1 cellular context compared by ENCODE assay signal in the genomic region with DNA sequence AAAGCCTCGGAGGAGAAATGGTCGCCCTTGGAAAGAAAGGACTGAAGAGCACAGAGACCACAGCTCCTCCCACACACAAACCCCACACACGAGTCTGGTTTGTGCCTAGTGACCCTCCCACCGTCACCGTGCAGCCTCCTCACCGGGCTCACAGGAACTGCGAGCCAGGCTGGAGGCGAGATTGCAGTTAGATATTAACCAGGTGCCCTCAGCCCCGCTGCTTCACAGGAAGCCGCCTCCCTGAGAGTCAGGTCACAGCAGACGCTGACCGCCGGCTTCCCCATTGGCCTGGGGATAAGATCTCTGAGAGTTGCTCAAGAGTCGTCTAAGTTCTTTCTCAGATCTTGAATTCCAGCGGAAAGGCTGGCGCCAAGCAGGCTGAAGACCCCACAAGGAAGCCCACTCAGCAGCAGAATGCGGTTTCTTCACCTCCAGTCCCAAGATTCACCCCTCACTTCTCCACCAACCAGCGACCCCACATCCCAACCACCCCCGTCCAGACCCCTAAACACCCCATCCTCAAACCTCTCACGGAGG.
TF ChIP-seq lines count a peak whose summit lies in the region.

No MANE protein-coding gene starts in this region.

TF ChIP-seq in HepG2, 621 proteins besides CTCF, POLR2A, EP300 and RAD21 (continued from another document and continues in another):
- TF ChIP-seq, protein P1, sequence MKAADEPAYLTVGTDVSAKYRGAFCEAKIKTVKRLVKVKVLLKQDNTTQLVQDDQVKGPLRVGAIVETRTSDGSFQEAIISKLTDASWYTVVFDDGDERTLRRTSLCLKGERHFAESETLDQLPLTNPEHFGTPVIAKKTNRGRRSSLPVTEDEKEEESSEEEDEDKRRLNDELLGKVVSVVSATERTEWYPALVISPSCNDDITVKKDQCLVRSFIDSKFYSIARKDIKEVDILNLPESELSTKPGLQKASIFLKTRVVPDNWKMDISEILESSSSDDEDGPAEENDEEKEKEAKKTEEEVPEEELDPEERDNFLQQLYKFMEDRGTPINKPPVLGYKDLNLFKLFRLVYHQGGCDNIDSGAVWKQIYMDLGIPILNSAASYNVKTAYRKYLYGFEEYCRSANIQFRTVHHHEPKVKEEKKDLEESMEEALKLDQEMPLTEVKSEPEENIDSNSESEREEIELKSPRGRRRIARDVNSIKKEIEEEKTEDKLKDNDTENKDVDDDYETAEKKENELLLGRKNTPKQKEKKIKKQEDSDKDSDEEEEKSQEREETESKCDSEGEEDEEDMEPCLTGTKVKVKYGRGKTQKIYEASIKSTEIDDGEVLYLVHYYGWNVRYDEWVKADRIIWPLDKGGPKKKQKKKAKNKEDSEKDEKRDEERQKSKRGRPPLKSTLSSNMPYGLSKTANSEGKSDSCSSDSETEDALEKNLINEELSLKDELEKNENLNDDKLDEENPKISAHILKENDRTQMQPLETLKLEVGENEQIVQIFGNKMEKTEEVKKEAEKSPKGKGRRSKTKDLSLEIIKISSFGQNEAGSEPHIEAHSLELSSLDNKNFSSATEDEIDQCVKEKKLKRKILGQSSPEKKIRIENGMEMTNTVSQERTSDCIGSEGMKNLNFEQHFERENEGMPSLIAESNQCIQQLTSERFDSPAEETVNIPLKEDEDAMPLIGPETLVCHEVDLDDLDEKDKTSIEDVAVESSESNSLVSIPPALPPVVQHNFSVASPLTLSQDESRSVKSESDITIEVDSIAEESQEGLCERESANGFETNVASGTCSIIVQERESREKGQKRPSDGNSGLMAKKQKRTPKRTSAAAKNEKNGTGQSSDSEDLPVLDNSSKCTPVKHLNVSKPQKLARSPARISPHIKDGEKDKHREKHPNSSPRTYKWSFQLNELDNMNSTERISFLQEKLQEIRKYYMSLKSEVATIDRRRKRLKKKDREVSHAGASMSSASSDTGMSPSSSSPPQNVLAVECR (CRISPR knock-in tag; IDR thresholded peaks at IDR 0.05; ENCODE audit: borderline replicate concordance): no peak; the same call in 1 of the 2 replicates
- peak; percentile 50; the same call in 1 of the 2 replicates for TF ChIP-seq SRY (CRISPR knock-in tag; IDR thresholded peaks at IDR 0.05)
- no peak for TF ChIP-seq BCLAF1 (IDR thresholded peaks at IDR 0.05)
- TF ChIP-seq, protein P2, sequence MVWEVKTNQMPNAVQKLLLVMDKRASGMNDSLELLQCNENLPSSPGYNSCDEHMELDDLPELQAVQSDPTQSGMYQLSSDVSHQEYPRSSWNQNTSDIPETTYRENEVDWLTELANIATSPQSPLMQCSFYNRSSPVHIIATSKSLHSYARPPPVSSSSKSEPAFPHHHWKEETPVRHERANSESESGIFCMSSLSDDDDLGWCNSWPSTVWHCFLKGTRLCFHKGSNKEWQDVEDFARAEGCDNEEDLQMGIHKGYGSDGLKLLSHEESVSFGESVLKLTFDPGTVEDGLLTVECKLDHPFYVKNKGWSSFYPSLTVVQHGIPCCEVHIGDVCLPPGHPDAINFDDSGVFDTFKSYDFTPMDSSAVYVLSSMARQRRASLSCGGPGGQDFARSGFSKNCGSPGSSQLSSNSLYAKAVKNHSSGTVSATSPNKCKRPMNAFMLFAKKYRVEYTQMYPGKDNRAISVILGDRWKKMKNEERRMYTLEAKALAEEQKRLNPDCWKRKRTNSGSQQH (CRISPR knock-in tag; IDR thresholded peaks at IDR 0.05; ENCODE audit: low read depth): 0 out of 2 replicates have a peak, but pooled peaks have one; percentile 9
- TF ChIP-seq, protein P3, sequence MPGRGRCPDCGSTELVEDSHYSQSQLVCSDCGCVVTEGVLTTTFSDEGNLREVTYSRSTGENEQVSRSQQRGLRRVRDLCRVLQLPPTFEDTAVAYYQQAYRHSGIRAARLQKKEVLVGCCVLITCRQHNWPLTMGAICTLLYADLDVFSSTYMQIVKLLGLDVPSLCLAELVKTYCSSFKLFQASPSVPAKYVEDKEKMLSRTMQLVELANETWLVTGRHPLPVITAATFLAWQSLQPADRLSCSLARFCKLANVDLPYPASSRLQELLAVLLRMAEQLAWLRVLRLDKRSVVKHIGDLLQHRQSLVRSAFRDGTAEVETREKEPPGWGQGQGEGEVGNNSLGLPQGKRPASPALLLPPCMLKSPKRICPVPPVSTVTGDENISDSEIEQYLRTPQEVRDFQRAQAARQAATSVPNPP (CRISPR knock-in tag; IDR thresholded peaks at IDR 0.05): peak; percentile 27; the same call in 1 of the 2 replicates
- no peak for TF ChIP-seq SMARCC2 (IDR thresholded peaks at IDR 0.05)
- no peak for TF ChIP-seq ZNF10 (CRISPR knock-in tag; IDR thresholded peaks at IDR 0.05; ENCODE audit: borderline replicate concordance, low read depth)
- peak; percentile 52; the same call in 1 of the 2 replicates for TF ChIP-seq NCOA2 (CRISPR knock-in tag; IDR thresholded peaks at IDR 0.05)
- TF ChIP-seq ZNF235 (CRISPR knock-in tag; IDR thresholded peaks at IDR 0.05; ENCODE audit: borderline replicate concordance): no peak
- TF ChIP-seq EED (CRISPR knock-in tag; IDR thresholded peaks at IDR 0.05): no peak
- no peak for TF ChIP-seq NR0B2 (CRISPR knock-in tag; IDR thresholded peaks at IDR 0.05)
- no peak for TF ChIP-seq ZBTB2 (CRISPR knock-in tag; IDR thresholded peaks at IDR 0.05; ENCODE audit: low read depth)
- no peak for TF ChIP-seq GFI1 (CRISPR knock-in tag; IDR thresholded peaks at IDR 0.05; ENCODE audit: borderline replicate concordance)
- no peak for TF ChIP-seq NFE2 (CRISPR knock-in tag; IDR thresholded peaks at IDR 0.05)
- no peak for TF ChIP-seq ZFP82 (CRISPR knock-in tag; IDR thresholded peaks at IDR 0.05; ENCODE audit: borderline replicate concordance)
- TF ChIP-seq ZNF562 (CRISPR knock-in tag; IDR thresholded peaks at IDR 0.05; ENCODE audit: borderline replicate concordance): no peak
- no peak for TF ChIP-seq JUND (CRISPR knock-in tag; IDR thresholded peaks at IDR 0.05)
- TF ChIP-seq TBP (CRISPR knock-in tag; IDR thresholded peaks at IDR 0.05): no peak
- TF ChIP-seq ZNF652 (CRISPR knock-in tag; IDR thresholded peaks at IDR 0.05; ENCODE audit: borderline replicate concordance, low read depth): no peak
- TF ChIP-seq ZSCAN25 (CRISPR knock-in tag; IDR thresholded peaks at IDR 0.05): no peak; the same call in 1 of the 2 replicates
- TF ChIP-seq JUNB (CRISPR knock-in tag; IDR thresholded peaks at IDR 0.05; ENCODE audit: borderline replicate concordance): no peak
- TF ChIP-seq ZNF615 (CRISPR knock-in tag; IDR thresholded peaks at IDR 0.05; ENCODE audit: borderline replicate concordance): no peak
- TF ChIP-seq GZF1 (CRISPR knock-in tag; IDR thresholded peaks at IDR 0.05): no peak
- peak; percentile 79; the same call in 1 of the 2 replicates for TF ChIP-seq MIER3 (CRISPR knock-in tag; IDR thresholded peaks at IDR 0.05; ENCODE audit: borderline replicate concordance)
- no peak for TF ChIP-seq ZBTB20 (CRISPR knock-in tag; IDR thresholded peaks at IDR 0.05; ENCODE audit: borderline replicate concordance, low read depth)
- no peak; the same call in 1 of the 2 replicates for TF ChIP-seq BHLHE40 (IDR thresholded peaks at IDR 0.05; ENCODE audit: low read length)
- peak; percentile 59 for TF ChIP-seq CREB1 (IDR thresholded peaks at IDR 0.05)
- TF ChIP-seq CREB1 (CRISPR knock-in tag; IDR thresholded peaks at IDR 0.05): no peak
- TF ChIP-seq HHEX (CRISPR knock-in tag; IDR thresholded peaks at IDR 0.05): no peak
- TF ChIP-seq DMAP1 (CRISPR knock-in tag; IDR thresholded peaks at IDR 0.05): peak; percentile 26; the same call in 1 of the 2 replicates
- no peak for TF ChIP-seq ZNF580 (CRISPR knock-in tag; IDR thresholded peaks at IDR 0.05; ENCODE audit: borderline replicate concordance, low read depth)
- TF ChIP-seq, protein P4, sequence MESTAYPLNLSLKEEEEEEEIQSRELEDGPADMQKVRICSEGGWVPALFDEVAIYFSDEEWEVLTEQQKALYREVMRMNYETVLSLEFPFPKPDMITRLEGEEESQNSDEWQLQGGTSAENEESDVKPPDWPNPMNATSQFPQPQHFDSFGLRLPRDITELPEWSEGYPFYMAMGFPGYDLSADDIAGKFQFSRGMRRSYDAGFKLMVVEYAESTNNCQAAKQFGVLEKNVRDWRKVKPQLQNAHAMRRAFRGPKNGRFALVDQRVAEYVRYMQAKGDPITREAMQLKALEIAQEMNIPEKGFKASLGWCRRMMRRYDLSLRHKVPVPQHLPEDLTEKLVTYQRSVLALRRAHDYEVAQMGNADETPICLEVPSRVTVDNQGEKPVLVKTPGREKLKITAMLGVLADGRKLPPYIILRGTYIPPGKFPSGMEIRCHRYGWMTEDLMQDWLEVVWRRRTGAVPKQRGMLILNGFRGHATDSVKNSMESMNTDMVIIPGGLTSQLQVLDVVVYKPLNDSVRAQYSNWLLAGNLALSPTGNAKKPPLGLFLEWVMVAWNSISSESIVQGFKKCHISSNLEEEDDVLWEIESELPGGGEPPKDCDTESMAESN (CRISPR knock-in tag; conservative IDR thresholded peaks at IDR 0.05): peak; percentile 63; the same call in 1 of the 2 replicates
- TF ChIP-seq ZNF24 (IDR thresholded peaks at IDR 0.05): no peak
- peak; percentile 81 for TF ChIP-seq POLR2G (IDR thresholded peaks at IDR 0.05; ENCODE audit: low read depth, low read length)
- no peak for TF ChIP-seq CENPX (CRISPR knock-in tag; IDR thresholded peaks at IDR 0.05)
- TF ChIP-seq GPN1 (CRISPR knock-in tag; IDR thresholded peaks at IDR 0.05; ENCODE audit: borderline replicate concordance): no peak
- TF ChIP-seq, protein P5, sequence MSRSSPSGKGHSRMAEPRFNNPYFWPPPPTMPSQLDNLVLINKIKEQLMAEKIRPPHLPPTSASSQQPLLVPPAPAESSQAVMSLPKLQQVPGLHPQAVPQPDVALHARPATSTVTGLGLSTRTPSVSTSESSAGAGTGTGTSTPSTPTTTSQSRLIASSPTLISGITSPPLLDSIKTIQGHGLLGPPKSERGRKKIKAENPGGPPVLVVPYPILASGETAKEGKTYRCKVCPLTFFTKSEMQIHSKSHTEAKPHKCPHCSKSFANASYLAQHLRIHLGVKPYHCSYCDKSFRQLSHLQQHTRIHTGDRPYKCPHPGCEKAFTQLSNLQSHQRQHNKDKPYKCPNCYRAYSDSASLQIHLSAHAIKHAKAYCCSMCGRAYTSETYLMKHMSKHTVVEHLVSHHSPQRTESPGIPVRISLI (CRISPR knock-in tag; IDR thresholded peaks at IDR 0.05; ENCODE audit: borderline replicate concordance): no peak
- no peak for TF ChIP-seq ZNF510 (CRISPR knock-in tag; IDR thresholded peaks at IDR 0.05; ENCODE audit: low read depth)
- peak; percentile 62; the same call in 1 of the 2 replicates for TF ChIP-seq SALL1 (CRISPR knock-in tag; IDR thresholded peaks at IDR 0.05)
- TF ChIP-seq, protein P6, sequence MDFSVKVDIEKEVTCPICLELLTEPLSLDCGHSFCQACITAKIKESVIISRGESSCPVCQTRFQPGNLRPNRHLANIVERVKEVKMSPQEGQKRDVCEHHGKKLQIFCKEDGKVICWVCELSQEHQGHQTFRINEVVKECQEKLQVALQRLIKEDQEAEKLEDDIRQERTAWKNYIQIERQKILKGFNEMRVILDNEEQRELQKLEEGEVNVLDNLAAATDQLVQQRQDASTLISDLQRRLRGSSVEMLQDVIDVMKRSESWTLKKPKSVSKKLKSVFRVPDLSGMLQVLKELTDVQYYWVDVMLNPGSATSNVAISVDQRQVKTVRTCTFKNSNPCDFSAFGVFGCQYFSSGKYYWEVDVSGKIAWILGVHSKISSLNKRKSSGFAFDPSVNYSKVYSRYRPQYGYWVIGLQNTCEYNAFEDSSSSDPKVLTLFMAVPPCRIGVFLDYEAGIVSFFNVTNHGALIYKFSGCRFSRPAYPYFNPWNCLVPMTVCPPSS (IDR thresholded peaks at IDR 0.05): no peak
- TF ChIP-seq MIXL1 (CRISPR knock-in tag; IDR thresholded peaks at IDR 0.05): peak; percentile 67
- TF ChIP-seq BORCS8-MEF2B (CRISPR knock-in tag; IDR thresholded peaks at IDR 0.05): no peak; the same call in 1 of the 2 replicates
- TF ChIP-seq ARNTL (CRISPR knock-in tag; IDR thresholded peaks at IDR 0.05): no peak
